1 cellular context compared by ENCODE assay signal in the genomic region with DNA sequence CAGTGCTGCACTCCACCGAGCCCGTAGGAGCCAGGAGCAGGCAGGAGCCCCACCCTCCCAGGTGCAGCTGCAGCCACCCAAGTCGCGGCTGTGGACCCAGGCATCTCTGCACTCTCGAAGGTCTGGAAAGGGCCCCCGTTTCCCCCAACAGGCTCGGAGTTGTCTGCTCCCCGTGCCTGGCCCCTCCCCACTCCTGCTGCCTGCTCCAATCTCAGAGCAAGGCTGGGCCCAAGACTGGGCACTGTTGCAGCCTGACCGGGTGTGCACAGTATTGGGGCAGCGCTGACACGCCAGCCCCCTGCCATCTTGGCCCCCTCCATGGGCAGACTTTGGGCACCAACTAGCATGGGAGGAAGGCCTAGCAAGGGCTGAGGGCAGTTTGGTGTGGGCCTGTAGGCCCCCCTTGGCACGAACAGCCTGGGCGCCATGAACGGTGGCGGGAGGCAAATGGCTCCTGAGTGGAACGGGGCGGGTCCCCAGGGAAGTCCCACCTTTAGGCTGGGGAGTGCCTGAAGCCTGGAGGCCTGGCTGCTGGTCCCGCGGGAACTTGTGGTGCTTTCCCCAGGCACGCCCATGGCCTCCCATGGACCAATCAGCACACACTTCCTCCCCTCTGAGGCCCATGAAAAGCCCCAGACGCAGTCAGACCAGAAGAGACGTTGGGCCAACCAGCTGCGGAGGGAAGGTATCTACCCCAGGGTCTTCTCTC.
TF ChIP-seq lines count a peak whose summit lies in the region.

No MANE protein-coding gene starts in this region.

TF ChIP-seq in GM23338, 12 proteins besides CTCF, POLR2A, EP300 and RAD21:
- TF ChIP-seq POLR2AphosphoS5 (IDR thresholded peaks at IDR 0.05; ENCODE audit: low read depth) = no peak
- TF ChIP-seq STAT1 (IDR thresholded peaks at IDR 0.05; ENCODE audit: unreplicated experiment) = no peak
- TF ChIP-seq, protein P1, sequence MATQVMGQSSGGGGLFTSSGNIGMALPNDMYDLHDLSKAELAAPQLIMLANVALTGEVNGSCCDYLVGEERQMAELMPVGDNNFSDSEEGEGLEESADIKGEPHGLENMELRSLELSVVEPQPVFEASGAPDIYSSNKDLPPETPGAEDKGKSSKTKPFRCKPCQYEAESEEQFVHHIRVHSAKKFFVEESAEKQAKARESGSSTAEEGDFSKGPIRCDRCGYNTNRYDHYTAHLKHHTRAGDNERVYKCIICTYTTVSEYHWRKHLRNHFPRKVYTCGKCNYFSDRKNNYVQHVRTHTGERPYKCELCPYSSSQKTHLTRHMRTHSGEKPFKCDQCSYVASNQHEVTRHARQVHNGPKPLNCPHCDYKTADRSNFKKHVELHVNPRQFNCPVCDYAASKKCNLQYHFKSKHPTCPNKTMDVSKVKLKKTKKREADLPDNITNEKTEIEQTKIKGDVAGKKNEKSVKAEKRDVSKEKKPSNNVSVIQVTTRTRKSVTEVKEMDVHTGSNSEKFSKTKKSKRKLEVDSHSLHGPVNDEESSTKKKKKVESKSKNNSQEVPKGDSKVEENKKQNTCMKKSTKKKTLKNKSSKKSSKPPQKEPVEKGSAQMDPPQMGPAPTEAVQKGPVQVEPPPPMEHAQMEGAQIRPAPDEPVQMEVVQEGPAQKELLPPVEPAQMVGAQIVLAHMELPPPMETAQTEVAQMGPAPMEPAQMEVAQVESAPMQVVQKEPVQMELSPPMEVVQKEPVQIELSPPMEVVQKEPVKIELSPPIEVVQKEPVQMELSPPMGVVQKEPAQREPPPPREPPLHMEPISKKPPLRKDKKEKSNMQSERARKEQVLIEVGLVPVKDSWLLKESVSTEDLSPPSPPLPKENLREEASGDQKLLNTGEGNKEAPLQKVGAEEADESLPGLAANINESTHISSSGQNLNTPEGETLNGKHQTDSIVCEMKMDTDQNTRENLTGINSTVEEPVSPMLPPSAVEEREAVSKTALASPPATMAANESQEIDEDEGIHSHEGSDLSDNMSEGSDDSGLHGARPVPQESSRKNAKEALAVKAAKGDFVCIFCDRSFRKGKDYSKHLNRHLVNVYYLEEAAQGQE (IDR thresholded peaks at IDR 0.05; ENCODE audit: unreplicated experiment) = no peak
- no peak for TF ChIP-seq CREB1 (CRISPR knock-in tag; IDR thresholded peaks at IDR 0.05; ENCODE audit: low read depth)
- no peak for TF ChIP-seq ZNF114 (CRISPR knock-in tag; IDR thresholded peaks at IDR 0.05)
- TF ChIP-seq, protein P2, sequence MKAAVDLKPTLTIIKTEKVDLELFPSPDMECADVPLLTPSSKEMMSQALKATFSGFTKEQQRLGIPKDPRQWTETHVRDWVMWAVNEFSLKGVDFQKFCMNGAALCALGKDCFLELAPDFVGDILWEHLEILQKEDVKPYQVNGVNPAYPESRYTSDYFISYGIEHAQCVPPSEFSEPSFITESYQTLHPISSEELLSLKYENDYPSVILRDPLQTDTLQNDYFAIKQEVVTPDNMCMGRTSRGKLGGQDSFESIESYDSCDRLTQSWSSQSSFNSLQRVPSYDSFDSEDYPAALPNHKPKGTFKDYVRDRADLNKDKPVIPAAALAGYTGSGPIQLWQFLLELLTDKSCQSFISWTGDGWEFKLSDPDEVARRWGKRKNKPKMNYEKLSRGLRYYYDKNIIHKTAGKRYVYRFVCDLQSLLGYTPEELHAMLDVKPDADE (IDR thresholded peaks at IDR 0.05) = no peak
- TF ChIP-seq EZH2 (IDR thresholded peaks at IDR 0.05; ENCODE audit: low read depth, unreplicated experiment) = no peak
- TF ChIP-seq NANOG (IDR thresholded peaks at IDR 0.05; ENCODE audit: borderline replicate concordance) = no peak
- TF ChIP-seq EZH2phosphoT487 (IDR thresholded peaks at IDR 0.05; ENCODE audit: unreplicated experiment) = no peak
- no peak for TF ChIP-seq JUNB (IDR thresholded peaks at IDR 0.05; ENCODE audit: unreplicated experiment)
- TF ChIP-seq ZNF331 (CRISPR knock-in tag; IDR thresholded peaks at IDR 0.05; ENCODE audit: low read depth) = no peak
